21 cellular contexts compared by ENCODE assay signal in the genomic region with DNA sequence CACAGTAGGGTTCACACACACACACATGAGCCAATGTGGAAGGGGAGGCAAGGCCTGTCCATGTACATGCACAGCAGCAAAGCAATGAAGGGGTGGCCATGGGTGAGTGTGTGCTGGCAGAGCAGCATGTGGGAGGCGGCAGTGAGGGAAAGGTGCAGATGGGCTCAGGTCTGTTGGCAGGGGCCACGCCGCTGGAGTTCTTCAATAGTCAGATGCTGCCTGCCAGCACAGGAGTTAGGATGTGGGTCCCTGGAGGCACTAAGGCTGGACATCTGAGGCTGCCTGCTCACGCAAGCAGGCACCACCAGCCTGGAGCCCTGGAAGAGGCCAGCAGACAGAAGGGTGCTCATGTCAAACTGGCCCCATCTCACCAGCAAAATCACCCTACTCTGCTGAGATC.
"Had no signal": no experiment of that assay in that cellular context is flagged by ENCODE, and none has a peak within 500 bp of the region (broad histone marks: within the 10 kb centered on the region; RNA-seq: fewer than 3 reads in every experiment).

No MANE protein-coding gene starts in this region.

- H3K27ac Mint-ChIP-seq: IgD-negative memory B cell had no signal

- ATAC-seq: HepG2, K562 had no signal

- H3K9ac ChIP-seq: KMS-11, SK-N-SH had no signal

- H3K9me3 ChIP-seq: SK-N-SH had no signal

- DNase-seq: Kasumi-1, MM.1S, NCI-H1092 treated with DMSO at 0.1 percent for 48 hours, NCI-H1436, NCI-H187, NCI-H2029, NCI-H2081 treated with DMSO at 0.1 percent for 48 hours, NCI-H2171, NCI-H345, NCI-H446 treated with DMSO at 0.1 percent for 48 hours, NCI-H510A treated with DMSO at 0.1 percent for 48 hours, NCI-H526, NCI-H748 treated with DMSO at 0.1 percent for 48 hours, RPMI8226, SHP77, SK-N-SH, SW 1271 had no signal

- H3K36me3 Mint-ChIP-seq: IgD-negative memory B cell had no signal

- H3K4me3 ChIP-seq: K562 had no signal

- H3K4me1 Mint-ChIP-seq: IgD-negative memory B cell had no signal

- H3K4me2 ChIP-seq: KMS-11, SK-N-SH had no signal

- H3K27ac ChIP-seq: KMS-11 had no signal

- H3K27me3 Mint-ChIP-seq: IgD-negative memory B cell had no signal

- H3K4me3 Mint-ChIP-seq: IgD-negative memory B cell had no signal
